Comparison of ENCODE assay signal across 1 cellular context in the genomic region with DNA sequence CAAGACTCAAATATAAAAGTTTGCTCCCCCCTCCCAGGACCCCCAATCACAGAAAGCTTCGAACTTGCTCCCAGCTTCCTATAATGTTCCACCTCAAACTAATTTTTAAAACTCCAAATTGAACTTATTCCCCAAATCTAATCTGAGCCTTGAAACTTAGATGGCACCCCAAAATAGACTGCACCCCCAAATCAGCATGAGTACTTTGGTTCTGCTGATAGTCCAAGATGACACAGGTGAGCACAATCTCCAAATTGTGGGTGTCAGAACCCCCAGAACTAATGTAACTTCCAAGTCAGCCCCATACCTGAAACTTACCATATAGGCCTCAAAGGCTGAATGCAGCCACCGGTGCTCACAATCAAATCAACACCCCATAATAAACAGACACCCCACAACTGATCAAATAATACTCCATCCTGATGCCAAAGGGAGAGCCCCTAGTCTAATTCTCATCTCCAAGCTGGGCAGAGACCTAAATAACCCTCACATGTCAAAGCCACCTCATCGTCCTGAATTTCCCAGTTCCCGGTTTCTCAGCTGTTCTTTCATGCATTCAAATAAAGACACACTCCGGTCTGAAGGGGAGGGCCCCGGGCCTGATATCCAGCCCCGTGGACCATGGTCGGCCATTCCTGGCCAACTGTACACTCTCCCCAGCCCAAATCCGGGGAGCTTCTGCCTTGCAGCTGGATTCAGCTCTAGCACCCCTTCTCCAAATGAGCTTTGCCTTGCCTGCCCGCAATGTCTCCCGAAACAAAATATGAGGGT.
TF ChIP-seq lines count a peak whose summit lies in the region.

No MANE protein-coding gene starts in this region.

TF ChIP-seq in K562, 482 proteins besides CTCF, POLR2A, EP300 and RAD21:
- peak in 1 of 3 experiments; percentile 29 for TF ChIP-seq YY1 (IDR thresholded peaks at IDR 0.05; ENCODE audit: borderline replicate concordance in 1 of 3, control insufficient read depth in 1 of 3, extremely low read depth in 1 of 3, insufficient read depth in 3 of 3, insufficient read length in 1 of 3, insufficient replicate concordance in 2 of 3, low read depth in 1 of 3, low read length in 2 of 3)
- no peak for TF ChIP-seq ATF7 (IDR thresholded peaks at IDR 0.05)
- TF ChIP-seq MTA2 (IDR thresholded peaks at IDR 0.05; ENCODE audit: low read depth), result no peak
- TF ChIP-seq, protein P1, sequence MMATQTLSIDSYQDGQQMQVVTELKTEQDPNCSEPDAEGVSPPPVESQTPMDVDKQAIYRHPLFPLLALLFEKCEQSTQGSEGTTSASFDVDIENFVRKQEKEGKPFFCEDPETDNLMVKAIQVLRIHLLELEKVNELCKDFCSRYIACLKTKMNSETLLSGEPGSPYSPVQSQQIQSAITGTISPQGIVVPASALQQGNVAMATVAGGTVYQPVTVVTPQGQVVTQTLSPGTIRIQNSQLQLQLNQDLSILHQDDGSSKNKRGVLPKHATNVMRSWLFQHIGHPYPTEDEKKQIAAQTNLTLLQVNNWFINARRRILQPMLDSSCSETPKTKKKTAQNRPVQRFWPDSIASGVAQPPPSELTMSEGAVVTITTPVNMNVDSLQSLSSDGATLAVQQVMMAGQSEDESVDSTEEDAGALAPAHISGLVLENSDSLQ (IDR thresholded peaks at IDR 0.05), result no peak
- no peak for TF ChIP-seq ZNF197 (CRISPR knock-in tag; IDR thresholded peaks at IDR 0.05; ENCODE audit: low read depth)
- TF ChIP-seq ILK (tag; IDR thresholded peaks at IDR 0.05; ENCODE audit: borderline replicate concordance, low read depth), result no peak
- no peak for TF ChIP-seq E2F3 (CRISPR knock-in tag; IDR thresholded peaks at IDR 0.05)
- TF ChIP-seq, protein P2, sequence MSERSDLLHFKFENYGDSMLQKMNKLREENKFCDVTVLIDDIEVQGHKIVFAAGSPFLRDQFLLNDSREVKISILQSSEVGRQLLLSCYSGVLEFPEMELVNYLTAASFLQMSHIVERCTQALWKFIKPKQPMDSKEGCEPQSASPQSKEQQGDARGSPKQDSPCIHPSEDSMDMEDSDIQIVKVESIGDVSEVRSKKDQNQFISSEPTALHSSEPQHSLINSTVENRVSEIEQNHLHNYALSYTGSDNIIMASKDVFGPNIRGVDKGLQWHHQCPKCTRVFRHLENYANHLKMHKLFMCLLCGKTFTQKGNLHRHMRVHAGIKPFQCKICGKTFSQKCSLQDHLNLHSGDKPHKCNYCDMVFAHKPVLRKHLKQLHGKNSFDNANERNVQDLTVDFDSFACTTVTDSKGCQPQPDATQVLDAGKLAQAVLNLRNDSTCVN (CRISPR knock-in tag; IDR thresholded peaks at IDR 0.05), result no peak
